8 cellular contexts compared by ENCODE assay signal in genomic region chr2:201233192-201234166, GRCh38. TPM values are rescaled to one million over a fixed set of nuclear protein-coding genes. Genes with fewer than 3 reads are reported as not detected.
DNase-seq lines count a peak whose midpoint lies in the region; ATAC-seq, FAIRE-seq and TF ChIP-seq lines count a peak whose summit lies in the region.

No MANE protein-coding gene starts in this region.

- ATAC-seq in GM18517 (IDR thresholded peaks at IDR 0.05; ENCODE audit: unreplicated experiment) (peak; percentile 91), HG02884 (IDR thresholded peaks at IDR 0.05; ENCODE audit: unreplicated experiment) (peak; percentile 90), K562 (peak; percentile 91), right lobe of liver (peak; percentile 91 to 98 (median 94))

- H3K4me2 ChIP-seq in K562 (ENCODE audit: insufficient read depth, low read length), result peak overlapping the region; percentile 87

- no peaks in the 10 kb centered on the region for H3K9me3 ChIP-seq in K562 (replicated peaks; ENCODE audit: control insufficient read depth, insufficient read depth, low read depth, low read length)
- H3K9me3 ChIP-seq in right lobe of liver, result no peaks in the 10 kb centered on the region

- BruUV-seq in K562 (replicated peaks; lab: Mats Ljungman, UMichigan), result TSS peak; percentile 72

- H4K20me1 ChIP-seq in K562 (replicated peaks; ENCODE audit: control insufficient read depth, insufficient read depth, low read length), result no peaks in the 10 kb centered on the region

- FAIRE-seq in K562 (lab: Jason Lieb, UNC), result peak; percentile 98

- H3K4me1 ChIP-seq in K562 (replicated peaks in 1 of 2; ENCODE audit: control insufficient read depth in 2 of 2, insufficient read depth in 2 of 2, low read length in 2 of 2) (peaks cover 4 to 10% of the 10 kb centered on the region in 2 experiments; a peak in 3 of 5 replicates), right lobe of liver (peaks cover 0 to 39% (median 5%) of the 10 kb centered on the region in 4 donors)

- peak; percentile 94 for DNase-seq in NCI-H1436 treated with DMSO at 0.1 percent for 48 hours (lab: John Stamatoyannopoulos, UW)
- peak; percentile 81 for DNase-seq in T-helper 22 cell (ENCODE audit: low read depth)
- DNase-seq in K562 (ENCODE audit: extremely low read depth in 1 of 4, low spot score in 3 of 4), result peak; percentile 73 to 92 (median 78)
- DNase-seq in right lobe of liver, result peak; percentile 89 to 92 (median 92)
- DNase-seq in stimulated activated CD8-positive, alpha-beta memory T cell treated with anti-CD3 and anti-CD28 coated beads, Interleukin-4, amount 100 ng/mL, for 24 hours (ENCODE audit: low read depth), result peak; percentile 77
- no peak for DNase-seq in GOT3 (lab: John Stamatoyannopoulos, UW)

- H3K36me3 ChIP-seq in K562 (ENCODE audit: control insufficient read depth, insufficient read depth, low read length) (peaks cover 11% of the 10 kb centered on the region; the same call in 2 of the 3 replicates), right lobe of liver (no peaks in the 10 kb centered on the region)

- intact Hi-C loops in K562 (cut with micrococcal nuclease), result loop anchor here (5.0 kb wide), 2 partner anchors 161 to 521 kb away; partner anchors contain the start of genes HYCC2 and NDUFB3
- intact Hi-C loops in right lobe of liver (cut with DNase I), result loop anchor here in 1 of 2 donors (5.0 kb wide), 1 partner anchor 46 kb away; no protein-coding TSS in a partner anchor

- TF ChIP-seq POLR2A in K562 (conservative IDR thresholded peaks at IDR 0.05), result peak; percentile 85
- TF ChIP-seq POLR2A in right lobe of liver (IDR thresholded peaks at IDR 0.05), result peak; percentile 68

- TF ChIP-seq CTCF in K562 (IDR thresholded peaks at IDR 0.05 in 2 of 3, conservative IDR thresholded peaks at IDR 0.05 in 1 of 3; ENCODE audit: insufficient read depth in 2 of 3, low read depth in 1 of 3, low read length in 3 of 3) (no peak), right lobe of liver (IDR thresholded peaks at IDR 0.05) (no peak)

- TF ChIP-seq EP300 in K562 (IDR thresholded peaks at IDR 0.05; ENCODE audit: low read length), result no peak

- CTCF ChIA-PET in K562 (lab: Yijun Ruan, JAX; ENCODE audit: low intra/inter-chr PET ratio), result interaction anchor here (0.7 to 2.9 kb wide), 4 partner anchors 44 to 332 kb away, joined by 3 to 13 read pairs (median 4); partner anchors contain the start of gene CASP10

- POLR2A ChIA-PET in K562 (lab: Yijun Ruan, JAX), result interaction anchor here (0.6 to 3.1 kb wide), 12 partner anchors 9 to 467 kb away, joined by 3 to 24 read pairs (median 4); partner anchors contain the start of genes CASP10 and FLACC1

- peak overlapping the region; percentile 93 for H2AFZ ChIP-seq in K562 (ENCODE audit: low read depth, low read length)

- peak overlapping the region; percentile 80 for H3K27ac ChIP-seq in K562 (ENCODE audit: extremely low read depth, low read depth, low read length)
- H3K27ac ChIP-seq in right lobe of liver, result peak overlapping the region; percentile 62 to 71 (median 63)

- no peak for TF ChIP-seq RAD21 in K562 (CRISPR knock-in tag; conservative IDR thresholded peaks at IDR 0.05 in 1 of 2, IDR thresholded peaks at IDR 0.05 in 1 of 2)

- H3K9ac ChIP-seq in K562 (ENCODE audit: insufficient read depth in 1 of 2, low read depth in 2 of 2, low read length in 2 of 2), result peak overlapping the region; percentile 76 to 93

- H3K79me2 ChIP-seq in K562 (ENCODE audit: control insufficient read depth, insufficient read depth, low read length), result peaks cover 43% of the 10 kb centered on the region

- in situ Hi-C loops in K562 (cut with MboI), result loop anchor here (5.0 kb wide), 1 partner anchor 129 kb away; no protein-coding TSS in a partner anchor

- 2% methylated on average over 16 of the region's 17 CpGs for WGBS in K562 (ENCODE audit: insufficient coverage, low coverage, missing lambda C conversion rate)
- WGBS in right lobe of liver (ENCODE audit: insufficient coverage, low coverage, low lambda C conversion rate, missing lambda C conversion rate), result 4% methylated on average over 11 of the region's 17 CpGs

- H3K4me3 ChIP-seq in K562, result peak overlapping the region; percentile 62
- peak overlapping the region; percentile 52 to 62 (median 58) for H3K4me3 ChIP-seq in right lobe of liver

- H3K9me1 ChIP-seq in K562 (ENCODE audit: control insufficient read depth, insufficient read depth, low read length), result no peaks in the 10 kb centered on the region

- H3K27me3 ChIP-seq in K562 (ENCODE audit: control insufficient read depth in 2 of 2, insufficient read depth in 2 of 2, low read length in 2 of 2) (no peaks in the 10 kb centered on the region), right lobe of liver (no peaks in the 10 kb centered on the region)

TF ChIP-seq in K562, 482 proteins besides CTCF, POLR2A, EP300 and RAD21 (continues in another document):
- TF ChIP-seq TCF7L2 (IDR thresholded peaks at IDR 0.05; ENCODE audit: low read depth, low read length) (no peak), TCF7 (IDR thresholded peaks at IDR 0.05; ENCODE audit: borderline replicate concordance) (no peak), ZFP91 (CRISPR knock-in tag; IDR thresholded peaks at IDR 0.05) (no peak), CSDE1 (IDR thresholded peaks at IDR 0.05) (no peak), MYBL2 (IDR thresholded peaks at IDR 0.05; ENCODE audit: low read depth) (no peak), MYBL2 (CRISPR knock-in tag; IDR thresholded peaks at IDR 0.05; ENCODE audit: borderline replicate concordance) (no peak), ZBTB7A (IDR thresholded peaks at IDR 0.05; ENCODE audit: borderline replicate concordance, control insufficient read depth, low read depth, low read length) (no peak)

RNA-seq across cellular contexts. Expression of gene CASP8, which starts 26.9 kb away (rescaled TPM):
- total RNA-seq in K562 (2011; cell fraction: chromatin; rRNA removed; ENCODE audit: low replicate concordance), result 15.2 and 30.8 TPM in 2 replicates
- total RNA-seq in K562 (2011; cell fraction: nucleolus; rRNA removed), result 10.2 and 12.5 TPM in 2 replicates
- 12.8 and 16.9 TPM in 2 replicates for total RNA-seq in K562 (2011; cell fraction: nucleoplasm; rRNA removed)
- total RNA-seq in K562 (2014; rRNA removed) (20.9 and 23.2 TPM in 2 replicates), K562 (2014; rRNA removed; fragmentation: Illumina TruSeq; extraction: Trizol) (27.7 and 32.8 TPM in 2 replicates), K562 (2015; rRNA removed; fragmentation: Illumina TruSeq; extraction: Trizol) (27.7 and 31.4 TPM in 2 replicates), K562 (2021) (17.9 and 21.6 TPM in 2 replicates), right lobe of liver (10 to 100 TPM in 5 of 6 experiments, 1 to 10 TPM in 1; 8.8 to 14.8 (median 11.5) TPM)
- polyA plus RNA-seq in K562 (2011; rRNA removed) (15.1 and 16.6 TPM in 2 replicates), K562 (2014; fragmentation: Illumina TruSeq; extraction: Trizol) (20.7 and 24.8 TPM in 2 replicates), K562 (2014; fragmentation: Nextera tagmentation; extraction: Ambion mirVana) (10 to 100 TPM; 10.2 to 19.3 TPM), K562 (2014; rRNA removed) (15.5 and 19.4 TPM in 2 replicates)
- polyA plus RNA-seq in K562 (2011; cell fraction: cytosol; rRNA removed), result 7.0 and 11.9 TPM in 2 replicates
- polyA plus RNA-seq in K562 (2011; cell fraction: nucleus; rRNA removed), result 19.5 and 20.9 TPM in 2 replicates
- polyA plus RNA-seq in K562 (2012), result 15.1 and 20.9 TPM in 2 replicates
- polyA minus RNA-seq in K562 (2011; rRNA and poly(A)+ RNA removed), result 22.1 and 23.8 TPM in 2 replicates
- 7.6 and 10.8 TPM in 2 replicates for polyA minus RNA-seq in K562 (2011; cell fraction: cytosol; rRNA and poly(A)+ RNA removed)
- 9.6 and 14.7 TPM in 2 replicates for polyA minus RNA-seq in K562 (2011; cell fraction: nucleus; rRNA and poly(A)+ RNA removed)

RNA-seq across cellular contexts. Expression of gene CASP10, which starts 50.5 kb away (rescaled TPM):
- total RNA-seq in K562 (2011; cell fraction: chromatin; rRNA removed; ENCODE audit: low replicate concordance), result 75.0 and 98.6 TPM in 2 replicates
- total RNA-seq in K562 (2011; cell fraction: nucleolus; rRNA removed), result 34.9 and 39.4 TPM in 2 replicates
- total RNA-seq in K562 (2011; cell fraction: nucleoplasm; rRNA removed), result 55.7 and 65.5 TPM in 2 replicates
- total RNA-seq in K562 (2014; rRNA removed), result 10.8 TPM in 2 replicates
- 17.4 and 19.7 TPM in 2 replicates for total RNA-seq in K562 (2014; rRNA removed; fragmentation: Illumina TruSeq; extraction: Trizol)
- total RNA-seq in K562 (2015; rRNA removed; fragmentation: Illumina TruSeq; extraction: Trizol), result 10.7 and 12.6 TPM in 2 replicates
- total RNA-seq in K562 (2021), result 12.1 and 12.2 TPM in 2 replicates
- polyA plus RNA-seq in K562 (2011; rRNA removed), result 20.4 and 21.9 TPM in 2 replicates
- polyA plus RNA-seq in K562 (2011; cell fraction: cytosol; rRNA removed), result 8.4 and 12.9 TPM in 2 replicates
- 16.1 and 18.3 TPM in 2 replicates for polyA plus RNA-seq in K562 (2011; cell fraction: nucleus; rRNA removed)
- 7.7 and 9.6 TPM in 2 replicates for polyA plus RNA-seq in K562 (2012)
- 9.9 and 10.6 TPM in 2 replicates for polyA plus RNA-seq in K562 (2014; fragmentation: Illumina TruSeq; extraction: Trizol)
- polyA plus RNA-seq in K562 (2014; fragmentation: Nextera tagmentation; extraction: Ambion mirVana), result 1 to 10 TPM; 7.1 to 7.2 TPM
- 8.0 and 9.9 TPM in 2 replicates for polyA plus RNA-seq in K562 (2014; rRNA removed)
- polyA minus RNA-seq in K562 (2011; rRNA and poly(A)+ RNA removed), result 34.7 TPM in 2 replicates
- 13.5 and 13.9 TPM in 2 replicates for polyA minus RNA-seq in K562 (2011; cell fraction: cytosol; rRNA and poly(A)+ RNA removed)
- 13.9 and 32.2 TPM in 2 replicates for polyA minus RNA-seq in K562 (2011; cell fraction: nucleus; rRNA and poly(A)+ RNA removed)
- 1 to 10 TPM; 4.2 to 9.4 (median 8.4) TPM for total RNA-seq in right lobe of liver
